Comparison of ENCODE assay signal across 9 cellular contexts in genomic region chr9:124306098-124306735, GRCh38. TPM values are rescaled to one million over a fixed set of nuclear protein-coding genes. Genes with fewer than 3 reads are reported as not detected.
A peak's percentile ranks its signal among the peaks of the same experiment; 100 is the strongest.
DNase-seq lines count a peak whose midpoint lies in the region; ATAC-seq and TF ChIP-seq lines count a peak whose summit lies in the region.
"Had no signal": no experiment of that assay in that cellular context is flagged by ENCODE, and none has a peak within 500 bp of the region (broad histone marks: within the 10 kb centered on the region; RNA-seq: fewer than 3 reads in every experiment).

No MANE protein-coding gene starts in this region.

- peaks cover 65% of the 10 kb centered on the region for H4K20me1 ChIP-seq in Karpas-422 (ENCODE audit: insufficient read depth, low read depth, low read length)

- no peak overlapping the region for H3K4me3 ChIP-seq in Karpas-422 (ENCODE audit: low read length)
- H3K4me3 ChIP-seq: pancreas had no signal

- no peak overlapping the region for H2AFZ ChIP-seq in Karpas-422 (ENCODE audit: low read length)

- no peaks in the 10 kb centered on the region for H3K27me3 ChIP-seq in foreskin keratinocyte
- H3K27me3 ChIP-seq in Karpas-422 (ENCODE audit: low read length): no peaks in the 10 kb centered on the region
- H3K27me3 ChIP-seq: pancreas had no signal

- no peak overlapping the region for H3K9ac ChIP-seq in Karpas-422 (ENCODE audit: low read length)

- H3K4me1 ChIP-seq in foreskin keratinocyte (peaks cover 28% of the 10 kb centered on the region), Karpas-422 (ENCODE audit: low read length) (no peaks in the 10 kb centered on the region)
- H3K4me1 ChIP-seq: pancreas had no signal

- DNase-seq in NOMO-1 treated with DMSO at 0.1 percent for 48 hours (lab: John Stamatoyannopoulos, UW; ENCODE audit: unreplicated experiment) (peak; percentile 13), NOMO-1 (lab: John Stamatoyannopoulos, UW; ENCODE audit: unreplicated experiment in 2 of 2) (no peak), foreskin keratinocyte (peak in 1 of 2 donors; percentile 67), stromal cell of bone marrow (ENCODE audit: low read depth) (peak; percentile 87), Karpas-422 (no peak)
- DNase-seq: pancreas had no signal

- peaks cover 22% of the 10 kb centered on the region for H3K36me3 ChIP-seq in Karpas-422 (ENCODE audit: insufficient read depth, low read length)

- H3K4me2 ChIP-seq in Karpas-422 (ENCODE audit: low read depth, low read length, poor library complexity, severe bottlenecking): no peak overlapping the region

- H3K9me2 ChIP-seq in Karpas-422 (replicated peaks; ENCODE audit: insufficient read depth, low read length): no peaks in the 10 kb centered on the region

- H3K9me3 ChIP-seq in Karpas-422 (ENCODE audit: low read length): no peaks in the 10 kb centered on the region
- H3K9me3 ChIP-seq: pancreas had no signal

- TF ChIP-seq CTCF in foreskin keratinocyte (conservative IDR thresholded peaks at IDR 0.05): no peak

- no peak overlapping the region for H3K27ac ChIP-seq in foreskin keratinocyte
- no peak overlapping the region for H3K27ac ChIP-seq in Karpas-422 (ENCODE audit: low read length)
- H3K27ac ChIP-seq: pancreas had no signal

- peaks cover 86% of the 10 kb centered on the region for H3K79me2 ChIP-seq in Karpas-422 (ENCODE audit: low read length)

- ATAC-seq in SK-N-SH treated with all-trans-retinoic acid at 6 μM for 48 hours (peak; percentile 82), foreskin keratinocyte (peak; percentile 67), HG02763 (IDR thresholded peaks at IDR 0.05; ENCODE audit: unreplicated experiment) (no peak), HG03565 (IDR thresholded peaks at IDR 0.05; ENCODE audit: unreplicated experiment) (no peak)

TF ChIP-seq in SK-N-SH treated with all-trans-retinoic acid at 6 μM for 48 hours, 23 proteins besides CTCF, POLR2A, EP300 and RAD21:
- peak; percentile 44; the same call in 1 of the 2 replicates for TF ChIP-seq ZFP3 (CRISPR knock-in tag; IDR thresholded peaks at IDR 0.05)
- TF ChIP-seq CSDC2 (CRISPR knock-in tag; IDR thresholded peaks at IDR 0.05): no peak
- no peak for TF ChIP-seq ZNF70 (CRISPR knock-in tag; IDR thresholded peaks at IDR 0.05)

RNA-seq across cellular contexts. Expression of gene NEK6, which starts 48.5 kb away (rescaled TPM):
- total RNA-seq in foreskin keratinocyte: 28.4 and 30.3 TPM in 2 replicates
- 29.7 and 30.5 TPM in 2 replicates for polyA plus RNA-seq in foreskin keratinocyte
- total RNA-seq in Karpas-422 (2014; rRNA removed; shearing (Covaris generic); ENCODE audit: low replicate concordance): 77.9 and 93.3 TPM in 2 replicates

Comparison
In these comparisons a context has a peak if more than half of its experiments do, and no peak if none do; other contexts are left out.
1. DNase-seq: peak in NOMO-1 treated with DMSO at 0.1 percent for 48 hours (single experiment) and stromal cell of bone marrow (single experiment); none in NOMO-1 (0 of 2) and Karpas-422 (single experiment).
2. ATAC-seq: peak in SK-N-SH treated with all-trans-retinoic acid at 6 μM for 48 hours (single experiment) and foreskin keratinocyte (single experiment); none in HG02763 (single experiment) and HG03565 (single experiment).